In the genomic region with DNA sequence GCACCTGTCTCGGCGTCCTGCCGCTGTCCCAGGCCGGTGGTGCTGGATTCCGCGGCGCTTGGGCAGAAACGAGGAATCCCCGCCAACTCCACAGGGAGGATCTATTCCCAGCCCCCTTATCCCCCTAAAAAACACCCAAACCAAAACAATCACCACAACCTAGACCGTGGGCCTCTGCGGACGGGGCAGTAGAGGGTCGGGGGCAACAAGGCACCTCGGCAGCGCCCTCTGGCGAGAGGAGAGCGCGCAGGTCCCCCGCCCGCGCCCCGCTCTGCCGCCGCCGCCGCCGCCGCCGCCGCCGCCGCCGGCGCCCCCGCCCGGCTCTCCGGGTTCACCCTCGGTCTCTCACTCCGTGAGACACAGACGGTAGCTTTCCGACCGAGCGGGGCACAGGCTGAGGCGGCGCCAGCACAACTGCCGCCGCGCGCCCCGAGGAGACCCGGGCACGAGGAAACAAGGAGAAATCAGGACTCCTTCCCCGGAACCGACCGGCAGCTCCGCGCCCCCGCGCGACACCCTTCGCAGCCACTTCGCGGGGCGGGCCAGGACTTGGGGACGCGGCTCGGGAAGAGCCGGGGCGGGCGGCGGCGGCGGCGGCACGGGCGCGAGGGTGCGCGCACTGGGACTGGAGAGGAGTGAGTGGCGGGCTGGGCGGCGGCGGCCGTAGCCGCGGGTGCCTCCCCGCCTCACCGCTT, we compare ENCODE assay signal across 8 cellular contexts. TPM values are rescaled to one million over a fixed set of nuclear protein-coding genes. Genes with fewer than 3 reads are reported as not detected.
DNase-seq lines count a peak whose midpoint lies in the region; ATAC-seq and TF ChIP-seq lines count a peak whose summit lies in the region.

Gene SLC35F1 (plus strand): TSS at position 360 of the 695 bp plus-strand sequence.

- H3K9me3 ChIP-seq in MG63: no peaks in the 10 kb centered on the region
- no peaks in the 10 kb centered on the region for H3K9me3 ChIP-seq in fibroblast of lung (ENCODE audit: control insufficient read depth, insufficient read depth, low read depth, low read length)

- peak within 1 kb of the TSS; percentile 78 for H3K4me2 ChIP-seq in fibroblast of lung (ENCODE audit: extremely low read depth, insufficient read depth, low read length)

- peak within 1 kb of the TSS; percentile 37 for H3K4me3 ChIP-seq in MG63
- peak within 1 kb of the TSS in 2 of 4 experiments; percentile 37 for H3K4me3 ChIP-seq in fibroblast of lung (replicated peaks in 1 of 4; ENCODE audit: control extremely low read depth in 1 of 4, insufficient read depth in 1 of 4, low read depth in 3 of 4, low read length in 4 of 4)

- H3K27me3 ChIP-seq in MG63 (peaks cover 29% of the 10 kb centered on the region), fibroblast of lung (ENCODE audit: control insufficient read depth, insufficient read depth, low read length) (peaks cover 8% of the 10 kb centered on the region)

- H4K20me1 ChIP-seq in fibroblast of lung (ENCODE audit: control insufficient read depth, extremely low read depth, insufficient read depth, low read length): no peaks in the 10 kb centered on the region

- peaks cover 47% of the 10 kb centered on the region for H3K27me3 Mint-ChIP-seq in activated CD4-positive, alpha-beta memory T cell treated with anti-CD3 and anti-CD28 coated beads, Interleukin-2, amount 10 ng/mL, durations not matched to agents 7 days and 5 days
- H3K27me3 Mint-ChIP-seq in naive thymus-derived CD8-positive, alpha-beta T cell: peaks cover 38 to 71% (median 54%) of the 10 kb centered on the region in 5 donors
- H3K27me3 Mint-ChIP-seq in type B pancreatic cell: peaks cover 67% of the 10 kb centered on the region

- POLR2A ChIA-PET in activated CD4-positive, alpha-beta memory T cell treated with anti-CD3 and anti-CD28 coated beads, Interleukin-2, amount 10 ng/mL, durations not matched to agents 7 days and 5 days (lab: Charles Lee): no interaction called here
- POLR2A ChIA-PET in naive thymus-derived CD8-positive, alpha-beta T cell (lab: Charles Lee): no interaction called here

- no peaks in the 10 kb centered on the region for H3K79me2 ChIP-seq in fibroblast of lung (ENCODE audit: control insufficient read depth, insufficient read depth, low read length)

- no peaks in the 10 kb centered on the region for H3K4me1 ChIP-seq in fibroblast of lung (ENCODE audit: control insufficient read depth, extremely low read depth, insufficient read depth, low read length)

- peaks cover 6% of the 10 kb centered on the region for H3K4me1 Mint-ChIP-seq in activated CD4-positive, alpha-beta memory T cell treated with anti-CD3 and anti-CD28 coated beads, Interleukin-2, amount 10 ng/mL, durations not matched to agents 7 days and 5 days
- H3K4me1 Mint-ChIP-seq in naive thymus-derived CD8-positive, alpha-beta T cell: peaks cover 0 to 14% (median 6%) of the 10 kb centered on the region in 4 donors
- H3K4me1 Mint-ChIP-seq in type B pancreatic cell (ENCODE audit: unreplicated experiment): no peaks in the 10 kb centered on the region

- H3K4me3 Mint-ChIP-seq in activated CD4-positive, alpha-beta memory T cell treated with anti-CD3 and anti-CD28 coated beads, Interleukin-2, amount 10 ng/mL, durations not matched to agents 7 days and 5 days: peak within 1 kb of the TSS; percentile 41
- H3K4me3 Mint-ChIP-seq in naive thymus-derived CD8-positive, alpha-beta T cell: peak within 1 kb of the TSS; percentile 59 to 80 (median 68)
- peak within 1 kb of the TSS; percentile 90 for H3K4me3 Mint-ChIP-seq in type B pancreatic cell

- H3K9me3 Mint-ChIP-seq in activated CD4-positive, alpha-beta memory T cell treated with anti-CD3 and anti-CD28 coated beads, Interleukin-2, amount 10 ng/mL, durations not matched to agents 7 days and 5 days: no peaks in the 10 kb centered on the region
- H3K9me3 Mint-ChIP-seq in naive thymus-derived CD8-positive, alpha-beta T cell: peaks cover 0 to 9% (median 0%) of the 10 kb centered on the region in 9 donors
- no peaks in the 10 kb centered on the region for H3K9me3 Mint-ChIP-seq in type B pancreatic cell

- H3K36me3 ChIP-seq in MG63 (no peaks in the 10 kb centered on the region), fibroblast of lung (ENCODE audit: control insufficient read depth, insufficient read depth, low read length) (no peaks in the 10 kb centered on the region)

- no peak within 1 kb of the TSS for H3K27ac ChIP-seq in fibroblast of lung (ENCODE audit: insufficient read depth, low read length)

- ATAC-seq in GM21825 (IDR thresholded peaks at IDR 0.05; ENCODE audit: unreplicated experiment): peak; percentile 79
- ATAC-seq in naive thymus-derived CD8-positive, alpha-beta T cell: peak; percentile 53 to 73

- no peak within 1 kb of the TSS for H2AFZ ChIP-seq in fibroblast of lung (ENCODE audit: low read length)

- DNase-seq in NCI-H1436 (lab: John Stamatoyannopoulos, UW): peak; percentile 23
- DNase-seq in NCI-H1436 treated with DMSO at 0.1 percent for 48 hours (lab: John Stamatoyannopoulos, UW): no peak
- peak; percentile 25 for DNase-seq in MG63
- DNase-seq in activated CD4-positive, alpha-beta memory T cell treated with anti-CD3 and anti-CD28 coated beads, Interleukin-2, amount 10 ng/mL, durations not matched to agents 7 days and 5 days: peak; percentile 21
- peak; percentile 22 to 36 for DNase-seq in fibroblast of lung (ENCODE audit: low read depth in 2 of 2)
- peak in 5 of 10 donors; percentile 4 to 25 (median 13) for DNase-seq in naive thymus-derived CD8-positive, alpha-beta T cell
- DNase-seq in type B pancreatic cell (ENCODE audit: extremely low spot score, unreplicated experiment): peak; percentile 76

- TF ChIP-seq CTCF in fibroblast of lung (conservative IDR thresholded peaks at IDR 0.05 in 1 of 2, IDR thresholded peaks at IDR 0.05 in 1 of 2; ENCODE audit: low read depth in 1 of 2, low read length in 2 of 2) (peak in 1 of 2 donors; percentile 34), type B pancreatic cell (conservative IDR thresholded peaks at IDR 0.05) (peak; percentile 77)

- H3K9ac ChIP-seq in fibroblast of lung (ENCODE audit: insufficient read depth, low read length): no peak within 1 kb of the TSS

- H3K36me3 Mint-ChIP-seq in activated CD4-positive, alpha-beta memory T cell treated with anti-CD3 and anti-CD28 coated beads, Interleukin-2, amount 10 ng/mL, durations not matched to agents 7 days and 5 days (ENCODE audit: low read depth): no peaks in the 10 kb centered on the region
- H3K36me3 Mint-ChIP-seq in naive thymus-derived CD8-positive, alpha-beta T cell: peaks cover 0 to 7% (median 0%) of the 10 kb centered on the region in 3 donors
- no peaks in the 10 kb centered on the region for H3K36me3 Mint-ChIP-seq in type B pancreatic cell

- CTCF ChIA-PET in activated CD4-positive, alpha-beta memory T cell treated with anti-CD3 and anti-CD28 coated beads, Interleukin-2, amount 10 ng/mL, durations not matched to agents 7 days and 5 days (lab: Charles Lee): no interaction called here

- no peak within 1 kb of the TSS for H3K27ac Mint-ChIP-seq in activated CD4-positive, alpha-beta memory T cell treated with anti-CD3 and anti-CD28 coated beads, Interleukin-2, amount 10 ng/mL, durations not matched to agents 7 days and 5 days
- H3K27ac Mint-ChIP-seq in naive thymus-derived CD8-positive, alpha-beta T cell: no peak within 1 kb of the TSS
- no peak within 1 kb of the TSS for H3K27ac Mint-ChIP-seq in type B pancreatic cell

RNA-seq across cellular contexts. Expression of gene SLC35F1, which starts in this region (rescaled TPM):
- not detected in 2 replicates for total RNA-seq in MG63 (2014; rRNA removed; shearing (Covaris generic); ENCODE audit: low replicate concordance)
- under 1 TPM in 1 of 2 experiments, not detected in 1; 0.05 TPM for total RNA-seq in activated CD4-positive, alpha-beta memory T cell treated with anti-CD3 and anti-CD28 coated beads, Interleukin-2, amount 10 ng/mL, durations not matched to agents 7 days and 5 days
- total RNA-seq in fibroblast of lung (under 0.01 and 0.17 TPM in 2 replicates), type B pancreatic cell (ENCODE audit: low replicate concordance) (1.9 and 6.1 TPM in 2 replicates)
- 0.09 and 0.41 TPM in 2 replicates for polyA plus RNA-seq in fibroblast of lung
- polyA plus RNA-seq in fibroblast of lung (2012): 0.03 and 0.16 TPM in 2 replicates
- polyA minus RNA-seq in fibroblast of lung (ENCODE audit: low replicate concordance): 0.82 TPM in 1 of 2 replicates, not detected in the other
- total RNA-seq in naive thymus-derived CD8-positive, alpha-beta T cell: not detected
- not detected for polyA plus RNA-seq in naive thymus-derived CD8-positive, alpha-beta T cell

Comparison
In these comparisons a context has a peak if more than half of its experiments do, and no peak if none do; other contexts are left out.
1. Peak in DNase-seq and H3K4me3 ChIP-seq in MG63; RNA of the gene not detected or under 1 TPM.
2. Peak in DNase-seq in activated CD4-positive, alpha-beta memory T cell treated with anti-CD3 and anti-CD28 coated beads, Interleukin-2, amount 10 ng/mL, durations not matched to agents 7 days and 5 days; RNA of the gene not detected or under 1 TPM.
3. Peak in DNase-seq and H3K4me2 ChIP-seq in fibroblast of lung; RNA of the gene not detected or under 1 TPM.
4. Peak in ATAC-seq in naive thymus-derived CD8-positive, alpha-beta T cell; RNA of the gene not detected or under 1 TPM.